Comparison of ENCODE assay signal across 8 cellular contexts in the genomic region with DNA sequence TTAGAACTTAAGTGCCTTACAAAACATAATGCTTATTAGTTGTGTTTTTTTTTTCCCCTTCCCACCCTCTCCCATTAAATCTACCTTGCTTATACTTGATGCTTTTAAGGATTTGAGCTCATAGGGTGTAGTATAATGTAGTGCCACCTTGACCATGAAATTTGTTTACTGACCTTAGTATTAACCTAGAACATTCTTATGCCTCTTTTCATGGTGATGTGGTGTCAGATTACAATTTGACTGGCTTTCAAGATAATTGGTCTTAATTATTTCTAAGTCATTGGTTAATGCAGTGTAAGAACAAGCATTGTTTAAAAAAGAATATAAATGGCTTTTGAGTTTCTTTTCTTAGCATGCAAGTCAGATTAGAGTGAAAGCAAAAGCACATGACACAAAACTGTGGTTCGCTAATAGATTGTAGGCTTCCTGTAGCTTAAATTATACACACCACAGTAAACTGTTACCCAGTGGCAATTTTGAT.
DNase-seq lines count a peak whose midpoint lies in the region; ATAC-seq lines count a peak whose summit lies in the region.

No MANE protein-coding gene starts in this region.

- no peaks in the 10 kb centered on the region for H3K9me3 ChIP-seq in MG63

- H3K27ac Mint-ChIP-seq in immature natural killer cell = peak overlapping the region; percentile 67 to 98 (median 96)

- H3K36me3 ChIP-seq in MG63 = no peaks in the 10 kb centered on the region
- H3K36me3 ChIP-seq in H7 (replicated peaks; ENCODE audit: control insufficient read depth, insufficient read depth, low read length) = no peaks in the 10 kb centered on the region

- peak overlapping the region; percentile 68 to 94 (median 78) for H3K4me3 Mint-ChIP-seq in immature natural killer cell

- H3K4me3 ChIP-seq in MG63 (no peak overlapping the region), H7 (ENCODE audit: insufficient read depth, low read depth, low read length) (no peak overlapping the region)

- no peaks in the 10 kb centered on the region for H3K27me3 ChIP-seq in MG63
- no peaks in the 10 kb centered on the region for H3K27me3 ChIP-seq in H7 (ENCODE audit: control insufficient read depth, insufficient read depth, low read length)

- H3K9me3 Mint-ChIP-seq in immature natural killer cell = no peaks in the 10 kb centered on the region

- peaks cover 0 to 3% (median 0%) of the 10 kb centered on the region in 3 donors for H3K27me3 Mint-ChIP-seq in immature natural killer cell (ENCODE audit: low read depth in 3 of 3)

- no peak for DNase-seq in Right ventricle myocardium superior
- no peak for DNase-seq in cardiac septum (ENCODE audit: low spot score)
- DNase-seq in NOMO-1 treated with DMSO at 0.1 percent for 48 hours (lab: John Stamatoyannopoulos, UW; ENCODE audit: unreplicated experiment) = peak; percentile 67
- peak; percentile 41 to 47 (median 43) for DNase-seq in immature natural killer cell
- no peak for DNase-seq in MG63
- no peak for DNase-seq in cerebellar cortex (ENCODE audit: low spot score)
- no peak for DNase-seq in H7

- ATAC-seq in Right ventricle myocardium superior (ENCODE audit: poor library complexity) (peak; percentile 23), HG03025 (IDR thresholded peaks at IDR 0.05; ENCODE audit: low FRiP score, unreplicated experiment) (peak; percentile 76)

- intact Hi-C loops in Right ventricle myocardium superior (cut with DNase I) (loop anchor here (10.0 kb wide), 1 partner anchor 55 kb away; no protein-coding TSS in a partner anchor), cardiac septum (cut with DNase I) (no loop called here)

- no peaks in the 10 kb centered on the region for H3K36me3 Mint-ChIP-seq in immature natural killer cell

- peaks cover 92 to 98% of the 10 kb centered on the region in 2 donors for H3K4me1 Mint-ChIP-seq in immature natural killer cell

Comparison
In these comparisons a context has a peak if more than half of its experiments do, and no peak if none do; other contexts are left out.
1. DNase-seq: peak in NOMO-1 treated with DMSO at 0.1 percent for 48 hours (single experiment) and immature natural killer cell (3 of 3); none in Right ventricle myocardium superior (single experiment), cardiac septum (single experiment), MG63 (single experiment), cerebellar cortex (single experiment) and H7 (single experiment).